17 cellular contexts compared by ENCODE assay signal in the genomic region with DNA sequence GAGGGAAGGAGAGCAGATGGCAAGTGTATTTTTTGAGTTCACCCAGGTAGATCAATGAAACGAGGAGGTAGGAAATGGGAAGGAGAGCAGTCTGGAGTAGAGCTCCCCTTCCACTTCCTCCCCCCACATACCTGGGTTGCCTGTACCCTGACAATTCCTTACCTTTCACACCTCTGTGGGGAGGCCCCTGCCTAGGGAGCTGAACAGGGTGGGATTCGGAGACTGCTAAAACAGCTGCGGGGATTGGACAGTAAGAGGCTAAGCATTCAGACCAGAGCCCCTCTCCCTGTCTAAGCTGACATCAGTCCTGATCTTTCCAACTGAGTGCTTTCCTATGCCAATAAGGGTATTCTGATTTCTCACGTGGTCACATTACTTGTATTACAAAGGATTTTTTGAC. TPM values are rescaled to one million over a fixed set of nuclear protein-coding genes. Genes with fewer than 3 reads are reported as not detected.
A peak's percentile ranks its signal among the peaks of the same experiment; 100 is the strongest.
DNase-seq lines count a peak whose midpoint lies in the region; ATAC-seq and TF ChIP-seq lines count a peak whose summit lies in the region.
"Had no signal": no experiment of that assay in that cellular context is flagged by ENCODE, and none has a peak within 500 bp of the region (broad histone marks: within the 10 kb centered on the region; RNA-seq: fewer than 3 reads in every experiment).

No MANE protein-coding gene starts in this region.

- H3K27ac Mint-ChIP-seq in natural killer cell (peak overlapping the region; percentile 69 to 89), endodermal cell (no peak overlapping the region)
- H3K27ac Mint-ChIP-seq in natural killer cell treated with Interleukin-12 subunit alpha and Interleukin-12 subunit beta and Interleukin-15 and Interleukin-18, amount 100 ng/mL, for 72 hours = peak overlapping the region in 1 of 2 donors; percentile 67

- H3K36me3 Mint-ChIP-seq in natural killer cell = no peaks in the 10 kb centered on the region
- H3K36me3 Mint-ChIP-seq in natural killer cell treated with Interleukin-12 subunit alpha and Interleukin-12 subunit beta and Interleukin-15 and Interleukin-18, amount 100 ng/mL, for 72 hours = peaks cover 4% of the 10 kb centered on the region
- no peaks in the 10 kb centered on the region for H3K36me3 Mint-ChIP-seq in endodermal cell (ENCODE audit: low read depth)

- no peaks in the 10 kb centered on the region for H3K9me3 ChIP-seq in OCI-LY7 (ENCODE audit: low read length)
- no peaks in the 10 kb centered on the region for H3K9me3 ChIP-seq in endodermal cell (ENCODE audit: control insufficient read depth, low read length)
- H3K9me3 ChIP-seq: Caco-2, psoas muscle had no signal

- no peak for TF ChIP-seq CTCF in natural killer cell (IDR thresholded peaks at IDR 0.05)
- TF ChIP-seq CTCF in OCI-LY7 (conservative IDR thresholded peaks at IDR 0.05; ENCODE audit: low read length) = no peak
- TF ChIP-seq CTCF in endodermal cell (conservative IDR thresholded peaks at IDR 0.05) = no peak

- DNase-seq in natural killer cell (no peak), OCI-LY7 (ENCODE audit: low spot score) (no peak), endodermal cell (peak; percentile 39), A172 (ENCODE audit: low spot score) (no peak), cortex of kidney (lab: John Stamatoyannopoulos, UW) (no peak), NCI-H345 (lab: John Stamatoyannopoulos, UW) (no peak)
- no peak for DNase-seq in natural killer cell treated with Interleukin-12 subunit alpha and Interleukin-12 subunit beta and Interleukin-15 and Interleukin-18, amount 100 ng/mL, for 72 hours (ENCODE audit: low spot score)
- DNase-seq: Caco-2; effector CD8-positive, alpha-beta T cell; hypothalamus; Kasumi-1; NCI-H1092; NCI-H187 treated with DMSO at 0.1 percent for 48 hours; psoas muscle; T-helper 9 cell had no signal

- H3K4me1 ChIP-seq in OCI-LY7 (ENCODE audit: insufficient read depth, low read length, poor library complexity, severe bottlenecking) (peaks cover 26% of the 10 kb centered on the region), endodermal cell (ENCODE audit: control insufficient read depth, insufficient read depth, low read length) (no peaks in the 10 kb centered on the region)
- H3K4me1 ChIP-seq: Caco-2 had no signal

- H3K9ac ChIP-seq in endodermal cell (ENCODE audit: extremely low read depth, low read length, poor library complexity, severe bottlenecking) = no peak overlapping the region

- H3K27me3 ChIP-seq in endodermal cell (ENCODE audit: control insufficient read depth, insufficient read depth, low read length, poor library complexity, severe bottlenecking) = no peaks in the 10 kb centered on the region

- POLR2A ChIA-PET in OCI-LY7 (lab: Charles Lee) = interaction anchor here (0.7 to 2.3 kb wide), 3 partner anchors 10 to 540 kb away, joined by 3 to 5 read pairs (median 4); no protein-coding TSS in a partner anchor

- H3K4me3 ChIP-seq in OCI-LY7 (ENCODE audit: low read depth, low read length, poor library complexity, severe bottlenecking) (no peak overlapping the region), endodermal cell (ENCODE audit: low read length) (no peak overlapping the region)
- H3K4me3 ChIP-seq: psoas muscle had no signal

- peaks cover 14% of the 10 kb centered on the region; the same call in 1 of the 2 replicates for H4K20me1 ChIP-seq in OCI-LY7 (ENCODE audit: insufficient read depth, low read length)

- no peak overlapping the region for H2AFZ ChIP-seq in OCI-LY7 (ENCODE audit: low read length)

- H3K9me3 Mint-ChIP-seq in natural killer cell (no peaks in the 10 kb centered on the region), endodermal cell (no peaks in the 10 kb centered on the region)
- H3K9me3 Mint-ChIP-seq in natural killer cell treated with Interleukin-12 subunit alpha and Interleukin-12 subunit beta and Interleukin-15 and Interleukin-18, amount 100 ng/mL, for 72 hours = no peaks in the 10 kb centered on the region

- 84 to 100% methylated on average over 2 to 4 of the region's 4 CpGs for WGBS in endodermal cell (ENCODE audit: insufficient coverage in 1 of 2, insufficient read length in 1 of 2), 2 experiments

- no peak overlapping the region for H3K4me2 ChIP-seq in OCI-LY7 (ENCODE audit: low read length)

- CTCF ChIA-PET in OCI-LY7 (lab: Charles Lee; ENCODE audit: unreplicated experiment) = no interaction called here

- H3K4me3 Mint-ChIP-seq in natural killer cell (no peak overlapping the region), endodermal cell (no peak overlapping the region)
- H3K4me3 Mint-ChIP-seq in natural killer cell treated with Interleukin-12 subunit alpha and Interleukin-12 subunit beta and Interleukin-15 and Interleukin-18, amount 100 ng/mL, for 72 hours = no peak overlapping the region

- H3K4me1 Mint-ChIP-seq in natural killer cell (peaks cover 72 to 81% of the 10 kb centered on the region in 2 donors), endodermal cell (peaks cover 14% of the 10 kb centered on the region)
- peaks cover 57 to 75% of the 10 kb centered on the region in 2 donors for H3K4me1 Mint-ChIP-seq in natural killer cell treated with Interleukin-12 subunit alpha and Interleukin-12 subunit beta and Interleukin-15 and Interleukin-18, amount 100 ng/mL, for 72 hours (ENCODE audit: low read depth in 2 of 2)

- intact Hi-C loops in natural killer cell (cut with micrococcal nuclease) (loop anchor here (5.0 kb wide), 1 partner anchor 42 kb away; no protein-coding TSS in a partner anchor), OCI-LY7 (cut with micrococcal nuclease; ENCODE audit: unreplicated experiment) (no loop called here)

- H3K27ac ChIP-seq in OCI-LY7 (ENCODE audit: low read depth, low read length, poor library complexity, severe bottlenecking) (peak overlapping the region; percentile 1), endodermal cell (ENCODE audit: low read depth, low read length) (no peak overlapping the region)
- H3K27ac ChIP-seq: psoas muscle had no signal

- no peak for ATAC-seq in natural killer cell
- no peak for ATAC-seq in natural killer cell treated with Interleukin-12 subunit alpha and Interleukin-12 subunit beta and Interleukin-15 and Interleukin-18, amount 100 ng/mL, for 72 hours
- ATAC-seq: esophagus mucosa, psoas muscle, SK-N-SH treated with all-trans-retinoic acid at 6 μM for 48 hours had no signal

- no TSS peak for BruUV-seq in OCI-LY7 (replicated peaks; lab: Mats Ljungman, UMichigan)

- no peaks in the 10 kb centered on the region for H3K9me2 ChIP-seq in OCI-LY7 (ENCODE audit: insufficient read depth, low read length)

- H3K27me3 Mint-ChIP-seq in natural killer cell (ENCODE audit: low read depth in 2 of 2) (no peaks in the 10 kb centered on the region), endodermal cell (ENCODE audit: insufficient read depth) (peaks cover 5% of the 10 kb centered on the region)
- no peaks in the 10 kb centered on the region for H3K27me3 Mint-ChIP-seq in natural killer cell treated with Interleukin-12 subunit alpha and Interleukin-12 subunit beta and Interleukin-15 and Interleukin-18, amount 100 ng/mL, for 72 hours

- peaks cover 97% of the 10 kb centered on the region for H3K79me2 ChIP-seq in OCI-LY7 (ENCODE audit: insufficient read depth, low read depth, low read length)

- H3K36me3 ChIP-seq in OCI-LY7 (ENCODE audit: insufficient read depth, low read length) = peaks cover 83% of the 10 kb centered on the region
- no peaks in the 10 kb centered on the region for H3K36me3 ChIP-seq in endodermal cell (ENCODE audit: control insufficient read depth, insufficient read depth, low read length)

RNA-seq across cellular contexts. Expression of a gene that starts 14.5 kb away (rescaled TPM):
- 100 to 1,000 TPM in 2 of 3 donors, 10 to 100 TPM in 1; 86.3 to 130 (median 110) TPM for total RNA-seq in natural killer cell
- 10 to 100 TPM; 30.3 to 30.9 TPM for total RNA-seq in natural killer cell treated with Interleukin-12 subunit alpha and Interleukin-12 subunit beta and Interleukin-15 and Interleukin-18, amount 100 ng/mL, for 72 hours
- 164 and 186 TPM in 2 replicates for total RNA-seq in OCI-LY7 (2014; rRNA removed; shearing (Covaris generic))
- 161 and 180 TPM in 2 replicates for total RNA-seq in OCI-LY7 (2022)
- under 1 TPM; 0.11 to 0.29 TPM for total RNA-seq in endodermal cell
- 0.61 TPM for polyA plus RNA-seq in endodermal cell (2013, experiment 1 of 2)
- polyA plus RNA-seq in endodermal cell (2013, experiment 2 of 2) = 0.37 TPM
- total RNA-seq in A172 (2014; rRNA removed; shearing (Covaris generic)) = 0.29 and 0.36 TPM in 2 replicates
- total RNA-seq: Caco-2 had no signal

Comparison
In these comparisons a context has a peak if more than half of its experiments do, and no peak if none do; other contexts are left out.
1. RNA of a gene that starts 14.5 kb away (total RNA-seq): 161 to 186 TPM in OCI-LY7, 86.3 to 130 TPM in natural killer cell and 30.3 to 30.9 TPM in natural killer cell treated with Interleukin-12 subunit alpha and Interleukin-12 subunit beta and Interleukin-15 and Interleukin-18, amount 100 ng/mL, for 72 hours; 0.29 to 0.36 TPM in A172 and 0.11 to 0.29 TPM in endodermal cell; every median in the first group is over 10 times any median in the second.